12 cellular contexts compared by ENCODE assay signal in genomic region chr1:157403608-157404007, GRCh38.
A peak's percentile ranks its signal among the peaks of the same experiment; 100 is the strongest.
DNase-seq lines count a peak whose midpoint lies in the region; ATAC-seq, FAIRE-seq and TF ChIP-seq lines count a peak whose summit lies in the region.
"Had no signal": no experiment of that assay in that cellular context is flagged by ENCODE, and none has a peak within 500 bp of the region (broad histone marks: within the 10 kb centered on the region; RNA-seq: fewer than 3 reads in every experiment).

No MANE protein-coding gene starts in this region.

- no peaks in the 10 kb centered on the region for H3K36me3 Mint-ChIP-seq in activated B cell treated with CpG ODN at 0.5 μM for 24 hours (ENCODE audit: low read depth)

- intact Hi-C loops in activated B cell treated with CpG ODN at 0.5 μM for 24 hours (cut with micrococcal nuclease), result no loop called here
- intact Hi-C loops in pancreas (cut with DNase I), result no loop called here

- FAIRE-seq in pancreas (lab: Jason Lieb, UNC), result no peak

- H3K4me3 Mint-ChIP-seq in activated B cell treated with CpG ODN at 0.5 μM for 24 hours, result no peak overlapping the region

- no peak overlapping the region for H3K4me3 ChIP-seq in H7 (ENCODE audit: insufficient read depth, low read depth, low read length)
- no peak overlapping the region for H3K4me3 ChIP-seq in pancreas
- H3K4me3 ChIP-seq: PC-9 had no signal

- DNase-seq in CMK (ENCODE audit: low read depth) (peak; percentile 64), activated B cell treated with CpG ODN at 0.5 μM for 24 hours (no peak), H7 (no peak), pancreas (no peak), NCI-H1092 (lab: John Stamatoyannopoulos, UW) (no peak)
- DNase-seq: activated CD4-positive, CD25-positive, alpha-beta regulatory T cell; activated naive CD4-positive, alpha-beta T cell treated with anti-CD3 and anti-CD28 coated beads, Interleukin-2, amount 50 U/mL, for 16 hours; PC-9; stimulated activated CD4-positive, alpha-beta T cell treated with anti-CD3 and anti-CD28 coated beads, Interleukin-15, amount 100 ng/mL, for 24 hours had no signal

- H3K4me1 Mint-ChIP-seq in activated B cell treated with CpG ODN at 0.5 μM for 24 hours, result peaks cover 17% of the 10 kb centered on the region

- WGBS in pancreas, 2 donors, result 64 to 88% methylated on average over 1 of the region's 1 CpG

- POLR2A ChIA-PET in activated B cell treated with CpG ODN at 0.5 μM for 24 hours (lab: Charles Lee), result no interaction called here

- peak overlapping the region; percentile 32 for H3K27ac Mint-ChIP-seq in activated B cell treated with CpG ODN at 0.5 μM for 24 hours

- CTCF ChIA-PET in activated B cell treated with CpG ODN at 0.5 μM for 24 hours (lab: Charles Lee), result no interaction called here

- H3K9me3 Mint-ChIP-seq in activated B cell treated with CpG ODN at 0.5 μM for 24 hours, result no peaks in the 10 kb centered on the region

- H3K27me3 Mint-ChIP-seq in activated B cell treated with CpG ODN at 0.5 μM for 24 hours, result peaks cover 5% of the 10 kb centered on the region

- ATAC-seq in GM19452 (IDR thresholded peaks at IDR 0.05; ENCODE audit: unreplicated experiment) (peak; percentile 31), HG03095 (IDR thresholded peaks at IDR 0.05; ENCODE audit: unreplicated experiment) (peak; percentile 30), activated B cell treated with CpG ODN at 0.5 μM for 24 hours (ENCODE audit: low read depth) (peak; percentile 25), HG02973 (IDR thresholded peaks at IDR 0.05; ENCODE audit: unreplicated experiment) (no peak), pancreas (no peak)

- no peaks in the 10 kb centered on the region for H3K9me3 ChIP-seq in pancreas

- no peak overlapping the region for H3K27ac ChIP-seq in pancreas
- H3K27ac ChIP-seq: PC-9 had no signal

- no peaks in the 10 kb centered on the region for H3K27me3 ChIP-seq in H7 (ENCODE audit: control insufficient read depth, insufficient read depth, low read length)
- no peaks in the 10 kb centered on the region for H3K27me3 ChIP-seq in pancreas

- H3K4me1 ChIP-seq in pancreas, result no peaks in the 10 kb centered on the region

- H3K36me3 ChIP-seq in H7 (replicated peaks; ENCODE audit: control insufficient read depth, insufficient read depth, low read length) (no peaks in the 10 kb centered on the region), pancreas (no peaks in the 10 kb centered on the region)

- TF ChIP-seq CTCF in activated B cell treated with CpG ODN at 0.5 μM for 24 hours (IDR thresholded peaks at IDR 0.05) (no peak), pancreas (IDR thresholded peaks at IDR 0.05) (no peak)

Comparison
In these comparisons a context has a peak if more than half of its experiments do, and no peak if none do; other contexts are left out.
1. ATAC-seq: peak in GM19452 (single experiment), HG03095 (single experiment) and activated B cell treated with CpG ODN at 0.5 μM for 24 hours (single experiment); none in HG02973 (single experiment) and pancreas (0 of 4).